In genomic region chr11:107653077-107653476, GRCh38 we compare ENCODE assay signal across 23 cellular contexts. TPM values are rescaled to one million over a fixed set of nuclear protein-coding genes. Genes with fewer than 3 reads are reported as not detected.
"Had no signal": no experiment of that assay in that cellular context is flagged by ENCODE, and none has a peak within 500 bp of the region (broad histone marks: within the 10 kb centered on the region; RNA-seq: fewer than 3 reads in every experiment).

No MANE protein-coding gene starts in this region.

- H3K4me1 ChIP-seq: gastrocnemius medialis, heart left ventricle, left ventricle myocardium inferior, psoas muscle, vagina had no signal

- H3K27me3 ChIP-seq: brain microvascular endothelial cell, gastrocnemius medialis, ovary, vagina had no signal

- H3K36me3 Mint-ChIP-seq: activated CD4-positive, alpha-beta memory T cell treated with anti-CD3 and anti-CD28 coated beads for 36 hours; activated naive CD8-positive, alpha-beta T cell; memory B cell; naive thymus-derived CD4-positive, alpha-beta T cell had no signal

- H3K9me3 Mint-ChIP-seq: activated CD4-positive, alpha-beta memory T cell treated with anti-CD3 and anti-CD28 coated beads for 36 hours; dendritic cell treated with granulocyte-macrophage colony-stimulating factor and Interleukin-4, amounts not matched to agents 40 ng/mL and 50 ng/mL, for 4 days; effector memory CD8-positive, alpha-beta T cell; memory B cell; naive thymus-derived CD4-positive, alpha-beta T cell; stimulated activated naive CD8-positive, alpha-beta T cell treated with anti-CD3 and anti-CD28 coated beads, Interleukin-15, amount 100 ng/mL, for 72 hours; T-helper 1 cell treated with Interleukin-12 subunit alpha and Interleukin-12 subunit beta and Interleukin-4 antibody, amounts not matched to agents 30 μg/mL and 1 μg/mL, for 36 hours had no signal

- H3K4me3 Mint-ChIP-seq: activated CD4-positive, alpha-beta memory T cell treated with anti-CD3 and anti-CD28 coated beads for 36 hours; activated CD4-positive, alpha-beta T cell treated with anti-CD3 and anti-CD28 coated beads for 36 hours; activated naive CD8-positive, alpha-beta T cell; dendritic cell treated with granulocyte-macrophage colony-stimulating factor and Interleukin-4, amounts not matched to agents 40 ng/mL and 50 ng/mL, for 4 days; effector memory CD8-positive, alpha-beta T cell; memory B cell; naive thymus-derived CD4-positive, alpha-beta T cell; stimulated activated naive CD8-positive, alpha-beta T cell treated with anti-CD3 and anti-CD28 coated beads, Interleukin-15, amount 100 ng/mL, for 72 hours; T-helper 1 cell treated with Interleukin-12 subunit alpha and Interleukin-12 subunit beta and Interleukin-4 antibody, amounts not matched to agents 30 μg/mL and 1 μg/mL, for 36 hours had no signal

- H3K4me3 ChIP-seq: gastrocnemius medialis, heart left ventricle, left ventricle myocardium inferior, mucosa of descending colon, ovary, psoas muscle, vagina had no signal

- H3K27ac Mint-ChIP-seq: activated CD4-positive, alpha-beta memory T cell treated with anti-CD3 and anti-CD28 coated beads for 36 hours; activated CD4-positive, alpha-beta T cell treated with anti-CD3 and anti-CD28 coated beads for 36 hours; activated naive CD8-positive, alpha-beta T cell; dendritic cell treated with granulocyte-macrophage colony-stimulating factor and Interleukin-4, amounts not matched to agents 40 ng/mL and 50 ng/mL, for 4 days; effector memory CD8-positive, alpha-beta T cell; memory B cell; naive thymus-derived CD4-positive, alpha-beta T cell; stimulated activated naive CD8-positive, alpha-beta T cell treated with anti-CD3 and anti-CD28 coated beads, Interleukin-15, amount 100 ng/mL, for 72 hours; T-helper 1 cell treated with Interleukin-12 subunit alpha and Interleukin-12 subunit beta and Interleukin-4 antibody, amounts not matched to agents 30 μg/mL and 1 μg/mL, for 36 hours had no signal

- H3K36me3 ChIP-seq: brain microvascular endothelial cell, gastrocnemius medialis, heart left ventricle, left ventricle myocardium inferior, ovary, vagina had no signal

- H3K27ac ChIP-seq: brain microvascular endothelial cell, epithelial cell of prostate, gastrocnemius medialis, heart left ventricle, left ventricle myocardium inferior, ovary, psoas muscle, vagina had no signal

- DNase-seq: activated CD4-positive, alpha-beta memory T cell treated with anti-CD3 and anti-CD28 coated beads for 36 hours; activated CD4-positive, alpha-beta T cell treated with anti-CD3 and anti-CD28 coated beads for 36 hours; brain microvascular endothelial cell; effector memory CD8-positive, alpha-beta T cell; gastrocnemius medialis; heart left ventricle; left ventricle myocardium inferior; mucosa of descending colon; naive thymus-derived CD4-positive, alpha-beta T cell; ovary; psoas muscle; right cardiac atrium; small intestine; stimulated activated CD4-positive, alpha-beta T cell treated with anti-CD3 and anti-CD28 coated beads, Interleukin-15, amount 100 ng/mL, for 24 hours; stimulated activated CD4-positive, alpha-beta T cell treated with anti-CD3 and anti-CD28 coated beads, Interleukin-2, amount 100 ng/mL, for 48 hours; stimulated activated naive CD8-positive, alpha-beta T cell treated with anti-CD3 and anti-CD28 coated beads, Interleukin-15, amount 100 ng/mL, for 72 hours had no signal

- H3K9me3 ChIP-seq: gastrocnemius medialis, heart left ventricle, left ventricle myocardium inferior, mucosa of descending colon, ovary, psoas muscle, vagina had no signal

- H3K4me1 Mint-ChIP-seq: activated CD4-positive, alpha-beta T cell treated with anti-CD3 and anti-CD28 coated beads for 36 hours; memory B cell; stimulated activated naive CD8-positive, alpha-beta T cell treated with anti-CD3 and anti-CD28 coated beads, Interleukin-15, amount 100 ng/mL, for 72 hours had no signal

- ATAC-seq: activated CD4-positive, alpha-beta T cell treated with anti-CD3 and anti-CD28 coated beads for 36 hours; effector memory CD8-positive, alpha-beta T cell; gastrocnemius medialis; heart left ventricle; mucosa of descending colon; naive thymus-derived CD4-positive, alpha-beta T cell; right cardiac atrium; stimulated activated naive CD8-positive, alpha-beta T cell treated with anti-CD3 and anti-CD28 coated beads, Interleukin-15, amount 100 ng/mL, for 72 hours had no signal

RNA-seq across cellular contexts. Expression of gene SLN, which starts 58.8 kb away (rescaled TPM):
- total RNA-seq: activated CD4-positive, alpha-beta memory T cell treated with anti-CD3 and anti-CD28 coated beads for 36 hours; activated CD4-positive, alpha-beta T cell treated with anti-CD3 and anti-CD28 coated beads for 36 hours; kidney epithelial cell; naive thymus-derived CD4-positive, alpha-beta T cell; vagina had no signal
